22 cellular contexts compared by ENCODE assay signal in the genomic region with DNA sequence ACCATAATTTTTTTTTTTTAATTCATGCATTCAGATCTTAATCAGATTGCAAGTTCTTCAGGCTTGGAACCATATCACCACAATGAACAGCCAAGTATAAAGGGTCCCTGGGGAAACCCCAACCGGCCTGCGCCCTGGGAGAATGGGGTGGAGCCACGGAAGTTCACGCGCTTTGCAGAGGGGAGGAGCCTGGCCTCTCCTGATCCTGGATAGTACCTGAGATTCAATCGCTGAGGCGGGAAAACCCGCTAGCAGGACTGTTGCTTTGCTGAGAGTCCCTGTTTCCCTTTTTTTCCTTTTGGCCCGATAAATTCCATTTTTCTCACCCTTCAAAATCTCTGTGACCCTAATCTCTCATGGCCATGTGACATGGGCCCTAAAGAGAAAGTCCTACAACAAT.
"Had no signal": no experiment of that assay in that cellular context is flagged by ENCODE, and none has a peak within 500 bp of the region (broad histone marks: within the 10 kb centered on the region; RNA-seq: fewer than 3 reads in every experiment).

No MANE protein-coding gene starts in this region.

- H3K9me3 ChIP-seq: Peyer's patch had no signal

- DNase-seq: activated CD4-positive, alpha-beta memory T cell treated with anti-CD3 and anti-CD28 coated beads for 36 hours; activated CD4-positive, alpha-beta T cell treated with anti-CD3 and anti-CD28 coated beads, Interleukin-2, amount 10 ng/mL, durations not matched to agents 7 days and 5 days; activated CD4-positive, CD25-positive, alpha-beta regulatory T cell; activated CD8-positive, alpha-beta memory T cell treated with anti-CD3 and anti-CD28 coated beads for 24 hours; activated gamma-delta T cell treated with Interleukin-2 at 50 U/mL for 16 hours; activated naive CD4-positive, alpha-beta T cell treated with anti-CD3 and anti-CD28 coated beads, Interleukin-2, amount 10 ng/mL, durations not matched to agents 7 days and 5 days; activated naive CD8-positive, alpha-beta T cell treated with anti-CD3 and anti-CD28 coated beads for 36 hours; activated T-cell treated with anti-CD3 and anti-CD28 coated beads, Interleukin-2, amount 50 U/mL, for 72 hours; brain microvascular endothelial cell; KG1; MV-4-11; NCI-H1105 treated with DMSO at 0.1 percent for 48 hours; NCI-H1436 treated with DMSO at 0.1 percent for 48 hours; NCI-H187; NCI-H2081; NCI-H524; SHP77 treated with DMSO at 0.1 percent for 48 hours; T-helper 17 cell; T-helper 9 cell had no signal

- H3K4me1 Mint-ChIP-seq: activated CD4-positive, alpha-beta T cell treated with anti-CD3 and anti-CD28 coated beads, Interleukin-2, amount 10 ng/mL, durations not matched to agents 7 days and 5 days; activated naive CD4-positive, alpha-beta T cell treated with anti-CD3 and anti-CD28 coated beads, Interleukin-2, amount 10 ng/mL, durations not matched to agents 7 days and 5 days; activated naive CD8-positive, alpha-beta T cell treated with anti-CD3 and anti-CD28 coated beads for 36 hours; T-helper 17 cell had no signal

- H3K4me3 Mint-ChIP-seq: activated CD4-positive, alpha-beta memory T cell treated with anti-CD3 and anti-CD28 coated beads for 36 hours; activated CD4-positive, alpha-beta T cell treated with anti-CD3 and anti-CD28 coated beads, Interleukin-2, amount 10 ng/mL, durations not matched to agents 7 days and 5 days; activated naive CD4-positive, alpha-beta T cell treated with anti-CD3 and anti-CD28 coated beads, Interleukin-2, amount 10 ng/mL, durations not matched to agents 7 days and 5 days; activated naive CD8-positive, alpha-beta T cell treated with anti-CD3 and anti-CD28 coated beads for 36 hours; activated T-cell treated with anti-CD3 and anti-CD28 coated beads, Interleukin-2, amount 50 U/mL, for 72 hours; T-helper 17 cell had no signal

- H3K27ac ChIP-seq: brain microvascular endothelial cell, cardiac muscle cell had no signal

- H3K9me3 Mint-ChIP-seq: activated CD4-positive, alpha-beta memory T cell treated with anti-CD3 and anti-CD28 coated beads for 36 hours; activated CD4-positive, alpha-beta T cell treated with anti-CD3 and anti-CD28 coated beads, Interleukin-2, amount 10 ng/mL, durations not matched to agents 7 days and 5 days; activated naive CD4-positive, alpha-beta T cell treated with anti-CD3 and anti-CD28 coated beads, Interleukin-2, amount 10 ng/mL, durations not matched to agents 7 days and 5 days; activated T-helper 2 cell treated with anti-CD3 and anti-CD28 coated beads, Interferon-gamma antibody, Interleukin-2, Interleukin-4, amounts not matched to agents 10 μg/mL and 5 μg/mL and 100 μg/mL, durations not matched to agents 14 hours and 24 hours and 36 hours had no signal

- H3K27ac Mint-ChIP-seq: activated CD4-positive, alpha-beta memory T cell treated with anti-CD3 and anti-CD28 coated beads for 36 hours; activated CD4-positive, alpha-beta T cell treated with anti-CD3 and anti-CD28 coated beads, Interleukin-2, amount 10 ng/mL, durations not matched to agents 7 days and 5 days; activated naive CD4-positive, alpha-beta T cell treated with anti-CD3 and anti-CD28 coated beads, Interleukin-2, amount 10 ng/mL, durations not matched to agents 7 days and 5 days; activated naive CD8-positive, alpha-beta T cell treated with anti-CD3 and anti-CD28 coated beads for 36 hours; activated T-cell treated with anti-CD3 and anti-CD28 coated beads, Interleukin-2, amount 50 U/mL, for 72 hours; activated T-helper 2 cell treated with anti-CD3 and anti-CD28 coated beads, Interferon-gamma antibody, Interleukin-2, Interleukin-4, amounts not matched to agents 10 μg/mL and 5 μg/mL and 100 μg/mL, durations not matched to agents 14 hours and 24 hours and 36 hours; T-helper 17 cell had no signal

- ATAC-seq: activated T-cell treated with anti-CD3 and anti-CD28 coated beads, Interleukin-2, amount 50 U/mL, for 72 hours; T-helper 17 cell had no signal

- H3K27me3 ChIP-seq: brain microvascular endothelial cell, cardiac muscle cell, Peyer's patch had no signal

- H3K27me3 Mint-ChIP-seq: activated CD4-positive, alpha-beta T cell treated with anti-CD3 and anti-CD28 coated beads, Interleukin-2, amount 10 ng/mL, durations not matched to agents 7 days and 5 days had no signal

- H3K36me3 Mint-ChIP-seq: activated CD4-positive, alpha-beta memory T cell treated with anti-CD3 and anti-CD28 coated beads for 36 hours; activated naive CD4-positive, alpha-beta T cell treated with anti-CD3 and anti-CD28 coated beads, Interleukin-2, amount 10 ng/mL, durations not matched to agents 7 days and 5 days; activated naive CD8-positive, alpha-beta T cell treated with anti-CD3 and anti-CD28 coated beads for 36 hours had no signal
